In genomic region chr9:107980984-107981383, GRCh38 we compare ENCODE assay signal across 28 cellular contexts.
DNase-seq lines count a peak whose midpoint lies in the region; ATAC-seq, FAIRE-seq and TF ChIP-seq lines count a peak whose summit lies in the region.
"Had no signal": no experiment of that assay in that cellular context is flagged by ENCODE, and none has a peak within 500 bp of the region (broad histone marks: within the 10 kb centered on the region; RNA-seq: fewer than 3 reads in every experiment).

No MANE protein-coding gene starts in this region.

- H3K36me3 ChIP-seq in K562 (ENCODE audit: control insufficient read depth, insufficient read depth, low read length) = no peaks in the 10 kb centered on the region
- no peaks in the 10 kb centered on the region for H3K36me3 ChIP-seq in neutrophil
- H3K36me3 ChIP-seq: BLaER1 treated with 17β-estradiol and CSF1 and Interleukin-3, amounts not matched to agents 10 nM and 100 nM had no signal

- no peak for TF ChIP-seq RAD21 in A549 (conservative IDR thresholded peaks at IDR 0.05 in 1 of 2, IDR thresholded peaks at IDR 0.05 in 1 of 2)
- TF ChIP-seq RAD21 in K562 (CRISPR knock-in tag; conservative IDR thresholded peaks at IDR 0.05 in 1 of 2, IDR thresholded peaks at IDR 0.05 in 1 of 2) = no peak

- H3K4me1 ChIP-seq in A549 (no peaks in the 10 kb centered on the region), K562 (replicated peaks in 1 of 2; ENCODE audit: control insufficient read depth in 2 of 2, insufficient read depth in 2 of 2, low read length in 2 of 2) (no peaks in the 10 kb centered on the region), neutrophil (ENCODE audit: control insufficient read depth in 1 of 2, insufficient read depth in 1 of 2, low read depth in 1 of 2, low read length in 1 of 2) (peaks cover 51 to 52% of the 10 kb centered on the region in 2 experiments)

- ATAC-seq in A549 (no peak), K562 (no peak), GM18867 (IDR thresholded peaks at IDR 0.05; ENCODE audit: unreplicated experiment) (no peak)
- ATAC-seq: GM12878 had no signal

- H3K4me2 ChIP-seq in A549 = no peak overlapping the region
- no peak overlapping the region for H3K4me2 ChIP-seq in K562 (ENCODE audit: insufficient read depth, low read length)

- POLR2A ChIA-PET in A549 (lab: Yijun Ruan, JAX) = no interaction called here
- POLR2A ChIA-PET in K562 (lab: Yijun Ruan, JAX) = interaction anchor here (0.6 kb wide), 1 partner anchor 371 kb away, joined by 3 read pairs; no protein-coding TSS in a partner anchor

- H3K36me3 Mint-ChIP-seq in CD14-positive monocyte (peaks cover 7 to 9% of the 10 kb centered on the region in 2 donors), nephron progenitor cell (ENCODE audit: low read depth) (no peaks in the 10 kb centered on the region)
- H3K36me3 Mint-ChIP-seq: CD4-positive, alpha-beta memory T cell; CD4-positive, CD25-positive, alpha-beta regulatory T cell had no signal

- no peak overlapping the region for H3K9ac ChIP-seq in K562 (ENCODE audit: insufficient read depth in 1 of 2, low read depth in 2 of 2, low read length in 2 of 2)
- H3K9ac ChIP-seq: BLaER1 treated with 17β-estradiol and CSF1 and Interleukin-3, amounts not matched to agents 10 nM and 100 nM had no signal

- H3K79me2 ChIP-seq in K562 (ENCODE audit: control insufficient read depth, insufficient read depth, low read length) = no peaks in the 10 kb centered on the region

- DNase-seq in A549 (ENCODE audit: low read depth in 1 of 2, low spot score in 1 of 2) = no peak
- DNase-seq in CD14-positive monocyte (ENCODE audit: low spot score) = no peak
- no peak for DNase-seq in K562 (ENCODE audit: extremely low read depth in 1 of 4, low spot score in 3 of 4)
- DNase-seq in nephron progenitor cell = no peak
- no peak for DNase-seq in amniotic stem cell (lab: John Stamatoyannopoulos, UW)
- DNase-seq: 8988T; AML-193; CD4-positive, alpha-beta memory T cell; CD4-positive, CD25-positive, alpha-beta regulatory T cell; CD8-positive, alpha-beta memory T cell; COR-L47; DMS 273 treated with DMSO at 0.1 percent for 48 hours; DMS153; DMS53; DMS79; DND-41; EL; GDM1 had no signal

- no TSS peak for BruUV-seq in K562 (replicated peaks; lab: Mats Ljungman, UMichigan)

- H3K27ac Mint-ChIP-seq in CD14-positive monocyte = peak overlapping the region in 5 of 7 donors; percentile 48 to 96 (median 91)
- H3K27ac Mint-ChIP-seq in nephron progenitor cell = no peak overlapping the region
- H3K27ac Mint-ChIP-seq: B cell; CD4-positive, alpha-beta memory T cell; CD4-positive, CD25-positive, alpha-beta regulatory T cell; CD8-positive, alpha-beta memory T cell had no signal

- CTCF ChIA-PET in A549 (lab: Yijun Ruan, JAX) = interaction anchor here (0.7 kb wide), 1 partner anchor 119 kb away, joined by 4 read pairs; no protein-coding TSS in a partner anchor
- CTCF ChIA-PET in K562 (lab: Yijun Ruan, JAX; ENCODE audit: low intra/inter-chr PET ratio) = no interaction called here

- FAIRE-seq in A549 (lab: Jason Lieb, UNC) (no peak), K562 (lab: Jason Lieb, UNC) (no peak)
- FAIRE-seq: A204.1, GM12878, GM12892, GM18507, GM19239 had no signal

- H3K4me3 Mint-ChIP-seq in CD14-positive monocyte (no peak overlapping the region), nephron progenitor cell (no peak overlapping the region)
- H3K4me3 Mint-ChIP-seq: B cell; CD4-positive, alpha-beta memory T cell; CD4-positive, CD25-positive, alpha-beta regulatory T cell; CD8-positive, alpha-beta memory T cell had no signal

- in situ Hi-C loops in K562 (cut with MboI) = no loop called here

- H3K9me1 ChIP-seq in K562 (ENCODE audit: control insufficient read depth, insufficient read depth, low read length) = no peaks in the 10 kb centered on the region

- H4K20me1 ChIP-seq in K562 (replicated peaks; ENCODE audit: control insufficient read depth, insufficient read depth, low read length) = no peaks in the 10 kb centered on the region
- H4K20me1 ChIP-seq: BLaER1 treated with 17β-estradiol and CSF1 and Interleukin-3, amounts not matched to agents 10 nM and 100 nM had no signal

- H3K9me3 ChIP-seq in A549 = no peaks in the 10 kb centered on the region
- no peaks in the 10 kb centered on the region for H3K9me3 ChIP-seq in K562 (replicated peaks; ENCODE audit: control insufficient read depth, insufficient read depth, low read depth, low read length)
- H3K9me3 ChIP-seq in neutrophil = no peaks in the 10 kb centered on the region
- H3K9me3 ChIP-seq: BLaER1 treated with 17β-estradiol and CSF1 and Interleukin-3, amounts not matched to agents 10 nM and 100 nM had no signal

- no peak for TF ChIP-seq EP300 in A549 (IDR thresholded peaks at IDR 0.05)
- TF ChIP-seq EP300 in K562 (IDR thresholded peaks at IDR 0.05; ENCODE audit: low read length) = no peak

- H3K27ac ChIP-seq in A549 = no peak overlapping the region
- no peak overlapping the region for H3K27ac ChIP-seq in K562 (ENCODE audit: extremely low read depth, low read depth, low read length)
- H3K27ac ChIP-seq in neutrophil = peak overlapping the region; percentile 61
- H3K27ac ChIP-seq: BLaER1 treated with 17β-estradiol and CSF1 and Interleukin-3, amounts not matched to agents 10 nM and 100 nM; C4-2B had no signal

- H3K4me1 Mint-ChIP-seq in CD14-positive monocyte (peaks cover 37% of the 10 kb centered on the region), nephron progenitor cell (no peaks in the 10 kb centered on the region)
- H3K4me1 Mint-ChIP-seq: B cell; CD4-positive, alpha-beta memory T cell; CD4-positive, CD25-positive, alpha-beta regulatory T cell; CD8-positive, alpha-beta memory T cell had no signal

- H3K27me3 ChIP-seq in K562 (ENCODE audit: control insufficient read depth in 2 of 2, insufficient read depth in 2 of 2, low read length in 2 of 2) (peaks cover 2 to 6% of the 10 kb centered on the region in 2 experiments; a peak in 3 of 5 replicates), neutrophil (no peaks in the 10 kb centered on the region)
- H3K27me3 ChIP-seq: BLaER1 treated with 17β-estradiol and CSF1 and Interleukin-3, amounts not matched to agents 10 nM and 100 nM had no signal

- intact Hi-C loops in CD14-positive monocyte (cut with micrococcal nuclease) = loop anchor here (10.0 kb wide), 2 partner anchors 56 to 96 kb away; no protein-coding TSS in a partner anchor
- intact Hi-C loops in K562 (cut with micrococcal nuclease) = no loop called here

- TF ChIP-seq CTCF in A549 (IDR thresholded peaks at IDR 0.05) (no peak), CD14-positive monocyte (IDR thresholded peaks at IDR 0.05) (no peak), K562 (IDR thresholded peaks at IDR 0.05 in 2 of 3, conservative IDR thresholded peaks at IDR 0.05 in 1 of 3; ENCODE audit: insufficient read depth in 2 of 3, low read depth in 1 of 3, low read length in 3 of 3) (no peak), neutrophil (IDR thresholded peaks at IDR 0.05) (no peak), nephron progenitor cell (IDR thresholded peaks at IDR 0.05) (no peak)

- H3K4me3 ChIP-seq in A549 = no peak overlapping the region
- H3K4me3 ChIP-seq in K562 = no peak overlapping the region
- no peak overlapping the region for H3K4me3 ChIP-seq in neutrophil (ENCODE audit: low read depth in 1 of 2, low read length in 1 of 2)
- H3K4me3 ChIP-seq: BLaER1 treated with 17β-estradiol and CSF1 and Interleukin-3, amounts not matched to agents 10 nM and 100 nM; GM12878 had no signal

- 55% methylated on average over 2 of the region's 2 CpGs for WGBS in A549 (ENCODE audit: missing lambda C conversion rate)
- 0% methylated on average over 2 of the region's 2 CpGs for WGBS in K562 (ENCODE audit: insufficient coverage, low coverage, missing lambda C conversion rate)

- TF ChIP-seq POLR2A in A549 (IDR thresholded peaks at IDR 0.05; ENCODE audit: low read length) = no peak
- no peak for TF ChIP-seq POLR2A in K562 (conservative IDR thresholded peaks at IDR 0.05)

- H3K9me3 Mint-ChIP-seq in CD14-positive monocyte = no peaks in the 10 kb centered on the region
- H3K9me3 Mint-ChIP-seq in nephron progenitor cell = no peaks in the 10 kb centered on the region

- peaks cover 0 to 1% (median 0%) of the 10 kb centered on the region in 3 donors for H3K27me3 Mint-ChIP-seq in CD14-positive monocyte (ENCODE audit: low read depth in 3 of 3)
- H3K27me3 Mint-ChIP-seq in nephron progenitor cell (ENCODE audit: low read depth, poor library complexity) = peaks cover 3% of the 10 kb centered on the region
- H3K27me3 Mint-ChIP-seq: CD4-positive, alpha-beta memory T cell; CD4-positive, CD25-positive, alpha-beta regulatory T cell; CD8-positive, alpha-beta memory T cell had no signal

- H2AFZ ChIP-seq in K562 (ENCODE audit: low read depth, low read length) = no peak overlapping the region

TF ChIP-seq in A549, 52 proteins besides CTCF, POLR2A, EP300 and RAD21:
- no peak for TF ChIP-seq BHLHE40 (IDR thresholded peaks at IDR 0.05; ENCODE audit: low read depth, low read length)
- no peak for TF ChIP-seq HOXB13 (CRISPR knock-in tag; IDR thresholded peaks at IDR 0.05; ENCODE audit: low read depth)
- TF ChIP-seq CHD2 (IDR thresholded peaks at IDR 0.05; ENCODE audit: low read length, partially characterized antibody) = no peak
- no peak for TF ChIP-seq RCOR1 (IDR thresholded peaks at IDR 0.05; ENCODE audit: low read depth, low read length)
- no peak for TF ChIP-seq ESRRA (IDR thresholded peaks at IDR 0.05; ENCODE audit: borderline replicate concordance, low read length)
- peak; percentile 89 for TF ChIP-seq MAFK (IDR thresholded peaks at IDR 0.05; ENCODE audit: partially characterized antibody)
- TF ChIP-seq CBX8 (IDR thresholded peaks at IDR 0.05) = no peak
- no peak for TF ChIP-seq JUNB (IDR thresholded peaks at IDR 0.05)

TF ChIP-seq in K562, 482 proteins besides CTCF, POLR2A, EP300 and RAD21:
- TF ChIP-seq HNRNPUL1 (IDR thresholded peaks at IDR 0.05; ENCODE audit: low read length) = no peak
- TF ChIP-seq MAFF (IDR thresholded peaks at IDR 0.05; ENCODE audit: low read length) = peak; percentile 74
- peak; percentile 76 for TF ChIP-seq C11orf30 (IDR thresholded peaks at IDR 0.05; ENCODE audit: low read depth)
- no peak for TF ChIP-seq RBM14 (IDR thresholded peaks at IDR 0.05; ENCODE audit: borderline replicate concordance, insufficient read depth, low read depth, low read length)
- TF ChIP-seq RB1 (IDR thresholded peaks at IDR 0.05; ENCODE audit: low read depth) = no peak
- peak; percentile 91 for TF ChIP-seq ZNF316 (IDR thresholded peaks at IDR 0.05)
- peak; percentile 80 for TF ChIP-seq MAFG (tag; conservative IDR thresholded peaks at IDR 0.05)
- TF ChIP-seq GTF2F1 (IDR thresholded peaks at IDR 0.05; ENCODE audit: low read depth, low read length) = no peak
- TF ChIP-seq MAFK (IDR thresholded peaks at IDR 0.05; ENCODE audit: low read length) = peak; percentile 77
- TF ChIP-seq SPI1 (IDR thresholded peaks at IDR 0.05; ENCODE audit: borderline replicate concordance, low read depth, low read length) = no peak
- no peak for TF ChIP-seq CREBBP (IDR thresholded peaks at IDR 0.05; ENCODE audit: low read depth, low read length)

Comparison
In these comparisons a context has a peak if more than half of its experiments do, and no peak if none do; other contexts are left out.
1. Of the 35 proteins assayed by ChIP-seq in both K562 and A549: peak only in K562: none; only in A549: none; in both: MAFK; in neither: 34.